20 cellular contexts compared by ENCODE assay signal in the genomic region with DNA sequence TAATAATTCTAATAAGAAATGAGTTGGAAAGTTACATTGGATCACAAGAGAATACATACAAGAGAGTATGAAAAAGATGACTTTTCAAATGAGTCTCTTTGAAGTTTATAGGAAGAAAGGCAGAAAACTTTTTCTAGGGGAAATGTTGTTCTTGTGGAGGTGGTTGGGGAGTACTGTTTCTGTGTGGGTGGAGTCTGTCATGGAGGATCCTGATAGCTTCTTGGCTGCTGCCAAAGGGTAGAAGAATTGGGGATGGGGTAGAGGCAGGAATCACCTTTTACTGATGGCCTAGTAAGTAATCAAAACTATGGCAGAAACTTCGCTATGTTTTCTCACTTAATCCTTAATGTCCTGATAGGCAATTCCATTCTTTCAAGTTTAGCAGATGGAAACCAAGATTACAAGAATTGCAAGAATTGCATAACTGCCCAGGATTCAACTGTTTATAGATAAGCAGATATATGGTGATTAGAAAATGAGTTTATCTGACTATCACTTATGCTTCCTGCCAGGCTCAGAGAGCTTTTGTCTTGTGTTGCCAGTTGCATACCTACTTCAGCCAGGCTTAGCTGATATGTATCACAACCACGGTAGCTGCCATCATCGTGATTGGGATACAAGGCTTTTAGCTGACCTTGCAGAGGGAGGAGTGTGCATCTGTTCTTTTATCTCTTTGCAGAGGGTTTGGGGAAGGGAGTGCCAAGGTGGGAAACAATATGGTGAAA.
"Had no signal": no experiment of that assay in that cellular context is flagged by ENCODE, and none has a peak within 500 bp of the region (broad histone marks: within the 10 kb centered on the region; RNA-seq: fewer than 3 reads in every experiment).

No MANE protein-coding gene starts in this region.

- FAIRE-seq: kidney had no signal

- DNase-seq: effector memory CD4-positive, alpha-beta T cell; glutamatergic neuron; immature natural killer cell; kidney; left cardiac atrium; left ventricle myocardium inferior; lower lobe of right lung; midbrain; sigmoid colon; stimulated activated CD4-positive, alpha-beta T cell treated with anti-CD3 and anti-CD28 coated beads, Interleukin-2, amount 100 ng/mL, for 24 hours; stimulated activated CD4-positive, alpha-beta T cell treated with anti-CD3 and anti-CD28 coated beads, Interleukin-4, amount 100 ng/mL, for 4 hours; stimulated activated naive B cell treated with anti-CD40 and anti-IgM and Interleukin-4, amounts not matched to agents 10 μg/mL and 1 μg/mL and 100 μg/mL, for 72 hours; stimulated activated naive CD8-positive, alpha-beta T cell treated with anti-CD3 and anti-CD28 coated beads, Interleukin-15, amount 100 ng/mL, for 72 hours; testis had no signal

- H3K4me1 ChIP-seq: esophagus muscularis mucosa, gastroesophageal sphincter, lower lobe of right lung, sigmoid colon, testis, tibial nerve had no signal

- H3K4me3 ChIP-seq: esophagus muscularis mucosa, gastroesophageal sphincter, left ventricle myocardium inferior, lower lobe of right lung, right atrium auricular region, sigmoid colon, skin epidermis, testis, tibial nerve had no signal

- ATAC-seq: gastroesophageal sphincter; left cardiac atrium; lower lobe of right lung; stimulated activated naive B cell treated with anti-CD40 and anti-IgM and Interleukin-4, amounts not matched to agents 10 μg/mL and 1 μg/mL and 100 μg/mL, for 72 hours; stimulated activated naive CD8-positive, alpha-beta T cell treated with anti-CD3 and anti-CD28 coated beads, Interleukin-15, amount 100 ng/mL, for 72 hours had no signal

- H3K36me3 ChIP-seq: esophagus muscularis mucosa, gastroesophageal sphincter, left ventricle myocardium inferior, lower lobe of right lung, right atrium auricular region, sigmoid colon, tibial nerve had no signal

- H3K9me3 ChIP-seq: esophagus muscularis mucosa, gastroesophageal sphincter, left ventricle myocardium inferior, lower lobe of right lung, right atrium auricular region, testis, tibial nerve had no signal

- H3K27me3 ChIP-seq: esophagus muscularis mucosa, gastroesophageal sphincter, right atrium auricular region, sigmoid colon, testis, tibial nerve had no signal

- H3K27ac ChIP-seq: epithelial cell of prostate, esophagus muscularis mucosa, gastroesophageal sphincter, left ventricle myocardium inferior, lower lobe of right lung, right atrium auricular region, sigmoid colon, skin epidermis, testis, tibial nerve had no signal
